9 cellular contexts compared by ENCODE assay signal in genomic region chr10:124700293-124701037, GRCh38. TPM values are rescaled to one million over a fixed set of nuclear protein-coding genes. Genes with fewer than 3 reads are reported as not detected.
DNase-seq lines count a peak whose midpoint lies in the region; ATAC-seq, FAIRE-seq and TF ChIP-seq lines count a peak whose summit lies in the region.
"Had no signal": no experiment of that assay in that cellular context is flagged by ENCODE, and none has a peak within 500 bp of the region (broad histone marks: within the 10 kb centered on the region; RNA-seq: fewer than 3 reads in every experiment).

No MANE protein-coding gene starts in this region.

- no peak for TF ChIP-seq CTCF in Peyer's patch (IDR thresholded peaks at IDR 0.05)
- TF ChIP-seq CTCF in gastroesophageal sphincter (IDR thresholded peaks at IDR 0.05) = no peak

- H3K27me3 ChIP-seq in Peyer's patch (no peaks in the 10 kb centered on the region), gastroesophageal sphincter (no peaks in the 10 kb centered on the region), small intestine (ENCODE audit: control insufficient read depth in 2 of 2, insufficient read depth in 2 of 2, low read length in 2 of 2) (no peaks in the 10 kb centered on the region)

- no peak for TF ChIP-seq POLR2A in Peyer's patch (IDR thresholded peaks at IDR 0.05)
- TF ChIP-seq POLR2A in gastroesophageal sphincter (IDR thresholded peaks at IDR 0.05) = no peak

- H3K4me1 ChIP-seq in Peyer's patch (peaks cover 3 to 91% (median 81%) of the 10 kb centered on the region in 4 donors), gastroesophageal sphincter (peaks cover 22 to 94% (median 78%) of the 10 kb centered on the region in 3 donors), small intestine (ENCODE audit: control insufficient read depth in 2 of 2, insufficient read depth in 1 of 2, low read depth in 1 of 2, low read length in 1 of 2) (peaks cover 0 to 14% of the 10 kb centered on the region in 2 donors)

- no peak for TF ChIP-seq EP300 in gastroesophageal sphincter (IDR thresholded peaks at IDR 0.05)

- no peak overlapping the region for H3K4me3 ChIP-seq in Peyer's patch
- H3K4me3 ChIP-seq in gastroesophageal sphincter = no peak overlapping the region
- H3K4me3 ChIP-seq in small intestine (ENCODE audit: low read depth in 1 of 2, low read length in 2 of 2) = no peak overlapping the region

- no peak for FAIRE-seq in small intestine (lab: Jason Lieb, UNC)
- FAIRE-seq: H1, keratinocyte had no signal

- whole genome bisulfite sequencing in gastroesophageal sphincter (ENCODE audit: low coverage in 1 of 2), 2 donors = 81 to 88% methylated on average over 4 to 15 of the region's 26 CpGs
- WGBS in small intestine, 3 donors = 82 to 91% (median 83%) methylated on average over 26 of the region's 26 CpGs

- H3K36me3 ChIP-seq in Peyer's patch (peaks cover 0 to 8% (median 0%) of the 10 kb centered on the region in 3 donors), gastroesophageal sphincter (peaks cover 0 to 15% of the 10 kb centered on the region in 2 donors), small intestine (ENCODE audit: control insufficient read depth in 2 of 2, insufficient read depth in 2 of 2, low read length in 2 of 2) (peaks cover 0 to 5% of the 10 kb centered on the region in 2 donors)

- H3K9me3 ChIP-seq in Peyer's patch (no peaks in the 10 kb centered on the region), gastroesophageal sphincter (no peaks in the 10 kb centered on the region), small intestine (ENCODE audit: control insufficient read depth, low read depth) (no peaks in the 10 kb centered on the region)

- ATAC-seq in GM18868 (IDR thresholded peaks at IDR 0.05; ENCODE audit: unreplicated experiment) = peak; percentile 31
- no peak for ATAC-seq in gastroesophageal sphincter

- peak overlapping the region; percentile 74 to 88 (median 80) for H3K27ac ChIP-seq in Peyer's patch
- H3K27ac ChIP-seq in gastroesophageal sphincter = peak overlapping the region; percentile 15 to 84 (median 80)
- peak overlapping the region; percentile 61 to 93 for H3K27ac ChIP-seq in small intestine (ENCODE audit: low read depth in 1 of 2, low read length in 1 of 2)

- DNase-seq in Peyer's patch = peak in 1 of 3 donors; percentile 47
- DNase-seq in small intestine = no peak
- no peak for DNase-seq in AG08396 (ENCODE audit: low spot score)
- no peak for DNase-seq in NCI-H1048 (lab: John Stamatoyannopoulos, UW)
- no peak for DNase-seq in pons (ENCODE audit: low spot score)

RNA-seq across cellular contexts. Expression of gene FAM53B, which starts 43.7 kb away (rescaled TPM):
- 10 to 100 TPM; 72.7 to 92.1 (median 80.5) TPM for total RNA-seq in Peyer's patch
- 10 to 100 TPM; 24.5 to 33.0 (median 30.2) TPM for total RNA-seq in gastroesophageal sphincter
- polyA plus RNA-seq in small intestine = 10 to 100 TPM; 15.1 to 30.2 (median 18.8) TPM
